ENCODE assay signal across 19 cellular contexts in the genomic region with DNA sequence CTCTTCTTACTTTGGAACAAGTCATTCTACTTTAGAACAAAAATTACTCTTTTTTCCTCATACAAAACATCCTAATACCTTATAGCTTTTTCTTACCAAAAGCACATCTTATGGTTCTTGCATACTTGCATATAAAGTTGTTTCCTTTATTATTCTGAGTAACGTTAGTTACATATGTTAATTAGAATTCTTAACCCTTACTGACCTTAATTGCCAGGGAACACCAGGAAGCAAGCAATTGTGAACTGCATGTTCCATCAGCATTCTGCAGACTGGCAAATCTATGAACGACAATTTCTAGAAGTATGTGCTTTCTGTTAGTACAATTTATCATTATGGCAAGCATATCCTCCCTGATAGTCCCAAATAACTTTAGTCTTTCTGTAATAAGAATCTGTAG.
"Had no signal": no experiment of that assay in that cellular context is flagged by ENCODE, and none has a peak within 500 bp of the region (broad histone marks: within the 10 kb centered on the region; RNA-seq: fewer than 3 reads in every experiment).

No MANE protein-coding gene starts in this region.

- H3K36me3 ChIP-seq: heart left ventricle, neutrophil, thoracic aorta had no signal

- H3K27ac Mint-ChIP-seq: naive B cell; nephron; stimulated activated naive B cell treated with anti-CD40 and anti-IgM and Interleukin-4, amounts not matched to agents 10 μg/mL and 1 μg/mL and 100 μg/mL, for 72 hours; stimulated activated naive CD8-positive, alpha-beta T cell treated with anti-CD3 and anti-CD28 coated beads, Interleukin-15, amount 100 ng/mL, for 72 hours had no signal

- H3K27me3 ChIP-seq: heart left ventricle, neutrophil had no signal

- H3K4me3 Mint-ChIP-seq: naive B cell; nephron; stimulated activated naive B cell treated with anti-CD40 and anti-IgM and Interleukin-4, amounts not matched to agents 10 μg/mL and 1 μg/mL and 100 μg/mL, for 72 hours; stimulated activated naive CD8-positive, alpha-beta T cell treated with anti-CD3 and anti-CD28 coated beads, Interleukin-15, amount 100 ng/mL, for 72 hours had no signal

- FAIRE-seq: frontal cortex had no signal

- H3K4me1 Mint-ChIP-seq: naive B cell; nephron; stimulated activated naive B cell treated with anti-CD40 and anti-IgM and Interleukin-4, amounts not matched to agents 10 μg/mL and 1 μg/mL and 100 μg/mL, for 72 hours; stimulated activated naive CD8-positive, alpha-beta T cell treated with anti-CD3 and anti-CD28 coated beads, Interleukin-15, amount 100 ng/mL, for 72 hours had no signal

- H3K36me3 Mint-ChIP-seq: naive B cell; stimulated activated naive B cell treated with anti-CD40 and anti-IgM and Interleukin-4, amounts not matched to agents 10 μg/mL and 1 μg/mL and 100 μg/mL, for 72 hours had no signal

- DNase-seq: effector CD4-positive, alpha-beta T cell; heart left ventricle; hippocampal formation; left colon; left ventricle myocardium superior; mesenchymal stem cell; naive B cell; posterior cingulate gyrus; stimulated activated CD4-positive, alpha-beta T cell treated with anti-CD3 and anti-CD28 coated beads, Interleukin-2, amount 100 ng/mL, for 24 hours; stimulated activated CD4-positive, alpha-beta T cell treated with anti-CD3 and anti-CD28 coated beads, Interleukin-4, amount 100 ng/mL, for 4 hours; stimulated activated naive B cell treated with anti-CD40 and anti-IgM and Interleukin-4, amounts not matched to agents 10 μg/mL and 1 μg/mL and 100 μg/mL, for 72 hours; stimulated activated naive CD8-positive, alpha-beta T cell treated with anti-CD3 and anti-CD28 coated beads, Interleukin-15, amount 100 ng/mL, for 72 hours; trophoblast cell had no signal

- H3K4me3 ChIP-seq: coronary artery, heart left ventricle, lung, thoracic aorta had no signal

- H3K4me1 ChIP-seq: heart left ventricle had no signal

- H3K27me3 Mint-ChIP-seq: naive B cell; stimulated activated naive B cell treated with anti-CD40 and anti-IgM and Interleukin-4, amounts not matched to agents 10 μg/mL and 1 μg/mL and 100 μg/mL, for 72 hours; stimulated activated naive CD8-positive, alpha-beta T cell treated with anti-CD3 and anti-CD28 coated beads, Interleukin-15, amount 100 ng/mL, for 72 hours had no signal

- H3K27ac ChIP-seq: coronary artery, heart left ventricle, neutrophil, thoracic aorta had no signal

- H3K9me3 ChIP-seq: neutrophil, thoracic aorta had no signal
